In the genomic region with DNA sequence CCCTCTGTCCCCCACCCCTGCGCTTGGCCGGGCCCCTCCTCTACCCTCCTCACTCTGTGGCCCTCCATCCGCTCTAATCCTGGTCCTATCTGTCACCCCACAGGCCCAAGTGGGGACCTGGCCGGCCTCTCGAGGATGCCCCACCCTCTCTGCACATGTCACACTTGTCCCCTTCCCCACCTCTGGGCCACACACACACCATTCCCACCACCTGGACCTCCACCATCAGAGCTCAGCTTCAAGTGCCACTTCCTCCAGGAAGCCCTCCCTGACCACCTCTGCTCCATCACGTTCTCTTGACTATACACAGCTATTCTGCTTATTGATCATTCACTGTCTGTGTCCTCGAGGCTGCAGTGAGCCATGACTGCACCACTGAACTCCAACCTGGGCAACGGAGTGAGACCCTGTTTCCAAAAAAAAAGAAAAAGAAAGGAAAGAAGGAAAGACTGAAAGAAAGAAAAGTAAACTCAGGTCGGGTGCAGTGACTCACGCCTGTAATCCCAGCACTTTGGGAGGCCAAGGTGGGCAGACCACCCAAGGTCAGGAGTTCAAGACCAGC, we compare ENCODE assay signal across 26 cellular contexts. TPM values are rescaled to one million over a fixed set of nuclear protein-coding genes. Genes with fewer than 3 reads are reported as not detected.
DNase-seq lines count a peak whose midpoint lies in the region; ATAC-seq, FAIRE-seq and TF ChIP-seq lines count a peak whose summit lies in the region.
"Had no signal": no experiment of that assay in that cellular context is flagged by ENCODE, and none has a peak within 500 bp of the region (broad histone marks: within the 10 kb centered on the region; RNA-seq: fewer than 3 reads in every experiment).

No MANE protein-coding gene starts in this region.

- H3K4me3 Mint-ChIP-seq in activated CD4-positive, alpha-beta memory T cell treated with anti-CD3 and anti-CD28 coated beads, Interleukin-2, amount 10 ng/mL, durations not matched to agents 7 days and 5 days: no peak overlapping the region
- no peak overlapping the region for H3K4me3 Mint-ChIP-seq in activated CD4-positive, alpha-beta memory T cell treated with anti-CD3 and anti-CD28 coated beads for 36 hours
- peak overlapping the region; percentile 49 for H3K4me3 Mint-ChIP-seq in nephron progenitor cell
- H3K4me3 Mint-ChIP-seq: activated naive CD4-positive, alpha-beta T cell treated with anti-CD3 and anti-CD28 coated beads, Interleukin-2, amount 10 ng/mL, durations not matched to agents 7 days and 5 days; activated T-helper 1 cell treated with anti-CD3 and anti-CD28 coated beads, Interleukin-12 subunit alpha, Interleukin-12 subunit beta, Interleukin-2, Interleukin-4 antibody, amounts not matched to agents 30 ng/mL and 10 ng/mL and 1 ng/mL, durations not matched to agents 14 hours and 24 hours and 36 hours; CD4-positive, alpha-beta T cell; IgD-negative memory B cell; stimulated activated naive B cell treated with anti-CD40 and anti-IgM and Interleukin-4, amounts not matched to agents 10 μg/mL and 1 μg/mL and 100 μg/mL, for 72 hours had no signal

- H3K79me2 ChIP-seq in K562 (ENCODE audit: control insufficient read depth, insufficient read depth, low read length): peaks cover 30% of the 10 kb centered on the region

- no peak overlapping the region for H3K9ac ChIP-seq in K562 (ENCODE audit: insufficient read depth in 1 of 2, low read depth in 2 of 2, low read length in 2 of 2)
- H3K9ac ChIP-seq in stomach smooth muscle (ENCODE audit: low read length in 2 of 2): no peak overlapping the region

- H2AFZ ChIP-seq in K562 (ENCODE audit: low read depth, low read length): no peak overlapping the region

- TF ChIP-seq RAD21 in K562 (CRISPR knock-in tag; conservative IDR thresholded peaks at IDR 0.05 in 1 of 2, IDR thresholded peaks at IDR 0.05 in 1 of 2): no peak

- WGBS in K562 (ENCODE audit: insufficient coverage, low coverage, missing lambda C conversion rate): 33% methylated on average over 10 of the region's 10 CpGs

- FAIRE-seq in K562 (lab: Jason Lieb, UNC): no peak
- FAIRE-seq: RCC 7860 had no signal

- CTCF ChIA-PET in activated CD4-positive, alpha-beta memory T cell treated with anti-CD3 and anti-CD28 coated beads, Interleukin-2, amount 10 ng/mL, durations not matched to agents 7 days and 5 days (lab: Charles Lee): no interaction called here
- CTCF ChIA-PET in activated CD4-positive, alpha-beta memory T cell treated with anti-CD3 and anti-CD28 coated beads for 36 hours (lab: Charles Lee): interaction anchor here (1.4 kb wide), 1 partner anchor 15 kb away, joined by 4 read pairs; no protein-coding TSS in a partner anchor
- CTCF ChIA-PET in K562 (lab: Yijun Ruan, JAX; ENCODE audit: low intra/inter-chr PET ratio): interaction anchor here (0.6 kb wide), 1 partner anchor 121 kb away, joined by 3 read pairs; no protein-coding TSS in a partner anchor

- no peaks in the 10 kb centered on the region for H3K9me1 ChIP-seq in K562 (ENCODE audit: control insufficient read depth, insufficient read depth, low read length)

- H3K27ac ChIP-seq in K562 (ENCODE audit: extremely low read depth, low read depth, low read length): no peak overlapping the region
- peak overlapping the region; percentile 37 for H3K27ac ChIP-seq in stomach smooth muscle (ENCODE audit: low read length)
- H3K27ac ChIP-seq: brain microvascular endothelial cell, epithelial cell of prostate, suprapubic skin had no signal

- BruUV-seq in K562 (replicated peaks; lab: Mats Ljungman, UMichigan): no TSS peak

- H3K27ac Mint-ChIP-seq in activated CD4-positive, alpha-beta memory T cell treated with anti-CD3 and anti-CD28 coated beads, Interleukin-2, amount 10 ng/mL, durations not matched to agents 7 days and 5 days: peak overlapping the region; percentile 30
- no peak overlapping the region for H3K27ac Mint-ChIP-seq in activated CD4-positive, alpha-beta memory T cell treated with anti-CD3 and anti-CD28 coated beads for 36 hours
- H3K27ac Mint-ChIP-seq in nephron progenitor cell: peak overlapping the region; percentile 96
- H3K27ac Mint-ChIP-seq: activated naive CD4-positive, alpha-beta T cell treated with anti-CD3 and anti-CD28 coated beads, Interleukin-2, amount 10 ng/mL, durations not matched to agents 7 days and 5 days; activated T-helper 1 cell treated with anti-CD3 and anti-CD28 coated beads, Interleukin-12 subunit alpha, Interleukin-12 subunit beta, Interleukin-2, Interleukin-4 antibody, amounts not matched to agents 30 ng/mL and 10 ng/mL and 1 ng/mL, durations not matched to agents 14 hours and 24 hours and 36 hours; CD4-positive, alpha-beta T cell; stimulated activated naive B cell treated with anti-CD40 and anti-IgM and Interleukin-4, amounts not matched to agents 10 μg/mL and 1 μg/mL and 100 μg/mL, for 72 hours had no signal

- ATAC-seq in K562 (peak; percentile 22; the same call in 2 of the 3 replicates), left ventricle myocardium superior (no peak)
- ATAC-seq: stimulated activated naive B cell treated with anti-CD40 and anti-IgM and Interleukin-4, amounts not matched to agents 10 μg/mL and 1 μg/mL and 100 μg/mL, for 72 hours had no signal

- TF ChIP-seq EP300 in K562 (IDR thresholded peaks at IDR 0.05; ENCODE audit: low read length): no peak

- no peak for TF ChIP-seq POLR2A in K562 (conservative IDR thresholded peaks at IDR 0.05)

- no peaks in the 10 kb centered on the region for H3K9me3 ChIP-seq in K562 (replicated peaks; ENCODE audit: control insufficient read depth, insufficient read depth, low read depth, low read length)
- H3K9me3 ChIP-seq in stomach smooth muscle (ENCODE audit: control insufficient read depth in 2 of 2, low read length in 2 of 2): no peaks in the 10 kb centered on the region
- H3K9me3 ChIP-seq: suprapubic skin had no signal

- DNase-seq in activated CD4-positive, alpha-beta memory T cell treated with anti-CD3 and anti-CD28 coated beads, Interleukin-2, amount 10 ng/mL, durations not matched to agents 7 days and 5 days: no peak
- no peak for DNase-seq in activated CD4-positive, alpha-beta memory T cell treated with anti-CD3 and anti-CD28 coated beads for 36 hours
- DNase-seq in K562 (ENCODE audit: extremely low read depth in 1 of 4, low spot score in 3 of 4) (peak in 3 of 4 experiments; percentile 30 to 52 (median 50)), nephron progenitor cell (no peak), HT-29 (ENCODE audit: low spot score) (no peak), left ventricle myocardium superior (no peak), NOMO-1 (lab: John Stamatoyannopoulos, UW; ENCODE audit: unreplicated experiment in 2 of 2) (no peak)
- DNase-seq: activated CD8-positive, alpha-beta memory T cell treated with anti-CD3 and anti-CD28 coated beads, Interleukin-2, amount 50 U/mL, for 4 hours; activated naive CD4-positive, alpha-beta T cell treated with anti-CD3 and anti-CD28 coated beads, Interleukin-2, amount 10 ng/mL, durations not matched to agents 7 days and 5 days; amniotic stem cell; brain microvascular endothelial cell; CD4-positive, alpha-beta T cell; mesenchymal stem cell; NCI-H1436 treated with DMSO at 0.1 percent for 48 hours; NCI-H446 treated with DMSO at 0.1 percent for 48 hours; NCI-H774; SIG-M5; stimulated activated naive B cell treated with anti-CD40 and anti-IgM and Interleukin-4, amounts not matched to agents 10 μg/mL and 1 μg/mL and 100 μg/mL, for 72 hours; SW 1271; T1000 had no signal

- in situ Hi-C loops in K562 (cut with MboI): no loop called here

- peaks cover 22% of the 10 kb centered on the region for H3K4me1 Mint-ChIP-seq in activated CD4-positive, alpha-beta memory T cell treated with anti-CD3 and anti-CD28 coated beads, Interleukin-2, amount 10 ng/mL, durations not matched to agents 7 days and 5 days
- H3K4me1 Mint-ChIP-seq in activated CD4-positive, alpha-beta memory T cell treated with anti-CD3 and anti-CD28 coated beads for 36 hours (ENCODE audit: low read depth): peaks cover 27% of the 10 kb centered on the region
- peaks cover 52% of the 10 kb centered on the region for H3K4me1 Mint-ChIP-seq in nephron progenitor cell

- H3K36me3 ChIP-seq in K562 (ENCODE audit: control insufficient read depth, insufficient read depth, low read length): peaks cover 4% of the 10 kb centered on the region; the same call in 1 of the 3 replicates
- H3K36me3 ChIP-seq in stomach smooth muscle (ENCODE audit: control insufficient read depth in 2 of 2, insufficient read depth in 2 of 2, low read length in 2 of 2): peaks cover 3 to 11% of the 10 kb centered on the region in 2 donors

- POLR2A ChIA-PET in activated CD4-positive, alpha-beta memory T cell treated with anti-CD3 and anti-CD28 coated beads, Interleukin-2, amount 10 ng/mL, durations not matched to agents 7 days and 5 days (lab: Charles Lee): interaction anchor here (2.0 kb wide), 1 partner anchor 15 kb away, joined by 6 read pairs; no protein-coding TSS in a partner anchor
- POLR2A ChIA-PET in activated CD4-positive, alpha-beta memory T cell treated with anti-CD3 and anti-CD28 coated beads for 36 hours (lab: Charles Lee): no interaction called here
- POLR2A ChIA-PET in K562 (lab: Yijun Ruan, JAX): interaction anchor here (0.7 kb wide), 1 partner anchor 17 kb away, joined by 3 read pairs; no protein-coding TSS in a partner anchor

- H3K4me1 ChIP-seq in K562 (replicated peaks in 1 of 2; ENCODE audit: control insufficient read depth in 2 of 2, insufficient read depth in 2 of 2, low read length in 2 of 2): peaks cover 3 to 50% of the 10 kb centered on the region in 2 experiments; a peak in 3 of 5 replicates
- peaks cover 61% of the 10 kb centered on the region for H3K4me1 ChIP-seq in stomach smooth muscle (ENCODE audit: control insufficient read depth, insufficient read depth, low read length)

- H3K4me3 ChIP-seq in K562: no peak overlapping the region
- H3K4me3 ChIP-seq in stomach smooth muscle (ENCODE audit: low read length in 2 of 2): peak overlapping the region in 1 of 2 donors; percentile 15
- H3K4me3 ChIP-seq: suprapubic skin had no signal

- H3K27me3 ChIP-seq in K562 (ENCODE audit: control insufficient read depth in 2 of 2, insufficient read depth in 2 of 2, low read length in 2 of 2) (no peaks in the 10 kb centered on the region), stomach smooth muscle (ENCODE audit: control insufficient read depth in 1 of 2, insufficient read depth in 2 of 2, low read length in 2 of 2) (no peaks in the 10 kb centered on the region)
- H3K27me3 ChIP-seq: brain microvascular endothelial cell, suprapubic skin had no signal

- H3K9me3 Mint-ChIP-seq in activated CD4-positive, alpha-beta memory T cell treated with anti-CD3 and anti-CD28 coated beads, Interleukin-2, amount 10 ng/mL, durations not matched to agents 7 days and 5 days: no peaks in the 10 kb centered on the region
- no peaks in the 10 kb centered on the region for H3K9me3 Mint-ChIP-seq in activated CD4-positive, alpha-beta memory T cell treated with anti-CD3 and anti-CD28 coated beads for 36 hours
- no peaks in the 10 kb centered on the region for H3K9me3 Mint-ChIP-seq in nephron progenitor cell
- H3K9me3 Mint-ChIP-seq: activated naive CD4-positive, alpha-beta T cell treated with anti-CD3 and anti-CD28 coated beads, Interleukin-2, amount 10 ng/mL, durations not matched to agents 7 days and 5 days; activated T-helper 1 cell treated with anti-CD3 and anti-CD28 coated beads, Interleukin-12 subunit alpha, Interleukin-12 subunit beta, Interleukin-2, Interleukin-4 antibody, amounts not matched to agents 30 ng/mL and 10 ng/mL and 1 ng/mL, durations not matched to agents 14 hours and 24 hours and 36 hours; CD4-positive, alpha-beta T cell; IgD-negative memory B cell; stimulated activated naive B cell treated with anti-CD40 and anti-IgM and Interleukin-4, amounts not matched to agents 10 μg/mL and 1 μg/mL and 100 μg/mL, for 72 hours had no signal

- H3K36me3 Mint-ChIP-seq in activated CD4-positive, alpha-beta memory T cell treated with anti-CD3 and anti-CD28 coated beads, Interleukin-2, amount 10 ng/mL, durations not matched to agents 7 days and 5 days (ENCODE audit: low read depth): peaks cover 17% of the 10 kb centered on the region
- H3K36me3 Mint-ChIP-seq in activated CD4-positive, alpha-beta memory T cell treated with anti-CD3 and anti-CD28 coated beads for 36 hours: peaks cover 3% of the 10 kb centered on the region
- peaks cover 22% of the 10 kb centered on the region for H3K36me3 Mint-ChIP-seq in nephron progenitor cell (ENCODE audit: low read depth)

- H4K20me1 ChIP-seq in K562 (replicated peaks; ENCODE audit: control insufficient read depth, insufficient read depth, low read length): peaks cover 13% of the 10 kb centered on the region; the same call in 1 of the 2 replicates

- no peaks in the 10 kb centered on the region for H3K27me3 Mint-ChIP-seq in activated CD4-positive, alpha-beta memory T cell treated with anti-CD3 and anti-CD28 coated beads, Interleukin-2, amount 10 ng/mL, durations not matched to agents 7 days and 5 days
- no peaks in the 10 kb centered on the region for H3K27me3 Mint-ChIP-seq in activated CD4-positive, alpha-beta memory T cell treated with anti-CD3 and anti-CD28 coated beads for 36 hours
- H3K27me3 Mint-ChIP-seq in nephron progenitor cell (ENCODE audit: low read depth, poor library complexity): no peaks in the 10 kb centered on the region
- H3K27me3 Mint-ChIP-seq: activated naive CD4-positive, alpha-beta T cell treated with anti-CD3 and anti-CD28 coated beads, Interleukin-2, amount 10 ng/mL, durations not matched to agents 7 days and 5 days; CD4-positive, alpha-beta T cell; IgD-negative memory B cell; stimulated activated naive B cell treated with anti-CD40 and anti-IgM and Interleukin-4, amounts not matched to agents 10 μg/mL and 1 μg/mL and 100 μg/mL, for 72 hours had no signal

- TF ChIP-seq CTCF in K562 (IDR thresholded peaks at IDR 0.05 in 2 of 3, conservative IDR thresholded peaks at IDR 0.05 in 1 of 3; ENCODE audit: insufficient read depth in 2 of 3, low read depth in 1 of 3, low read length in 3 of 3): no peak
- no peak for TF ChIP-seq CTCF in nephron progenitor cell (IDR thresholded peaks at IDR 0.05)

- H3K4me2 ChIP-seq in K562 (ENCODE audit: insufficient read depth, low read length): no peak overlapping the region

- intact Hi-C loops in activated CD4-positive, alpha-beta memory T cell treated with anti-CD3 and anti-CD28 coated beads for 36 hours (cut with micrococcal nuclease): no loop called here
- intact Hi-C loops in K562 (cut with micrococcal nuclease) (no loop called here), left ventricle myocardium superior (cut with micrococcal nuclease) (no loop called here)

RNA-seq across cellular contexts. Expression of a gene that starts 42.3 kb away (rescaled TPM):
- total RNA-seq in activated CD4-positive, alpha-beta memory T cell treated with anti-CD3 and anti-CD28 coated beads, Interleukin-2, amount 10 ng/mL, durations not matched to agents 7 days and 5 days: 10 to 100 TPM; 56.5 to 57.6 TPM
- 10 to 100 TPM; 37.3 to 40.4 TPM for total RNA-seq in activated CD4-positive, alpha-beta memory T cell treated with anti-CD3 and anti-CD28 coated beads for 36 hours
- total RNA-seq in K562 (2011; cell fraction: chromatin; rRNA removed; ENCODE audit: low replicate concordance): 41.9 and 74.6 TPM in 2 replicates
- total RNA-seq in K562 (2011; cell fraction: nucleolus; rRNA removed): 31.5 and 35.9 TPM in 2 replicates
- 35.6 and 54.7 TPM in 2 replicates for total RNA-seq in K562 (2011; cell fraction: nucleoplasm; rRNA removed)
- total RNA-seq in K562 (2014; rRNA removed) (14.3 and 18.0 TPM in 2 replicates), K562 (2014; rRNA removed; fragmentation: Illumina TruSeq; extraction: Trizol) (10.8 and 12.1 TPM in 2 replicates), K562 (2015; rRNA removed; fragmentation: Illumina TruSeq; extraction: Trizol) (19.8 and 23.5 TPM in 2 replicates), K562 (2021) (29.8 and 43.2 TPM in 2 replicates), left ventricle myocardium superior (29.5 TPM)
- polyA plus RNA-seq in K562 (2011; rRNA removed) (3.2 and 4.2 TPM in 2 replicates), K562 (2014; fragmentation: Illumina TruSeq; extraction: Trizol) (22.3 and 22.7 TPM in 2 replicates), K562 (2014; fragmentation: Nextera tagmentation; extraction: Ambion mirVana) (under 1 TPM; 0.03 TPM), K562 (2014; rRNA removed) (19.2 and 27.2 TPM in 2 replicates)
- polyA plus RNA-seq in K562 (2011; cell fraction: cytosol; rRNA removed): 3.5 and 8.3 TPM in 2 replicates
- 12.6 and 17.1 TPM in 2 replicates for polyA plus RNA-seq in K562 (2011; cell fraction: nucleus; rRNA removed)
- polyA plus RNA-seq in K562 (2012): 25.7 and 34.0 TPM in 2 replicates
- polyA minus RNA-seq in K562 (2011; rRNA and poly(A)+ RNA removed): 10.0 and 10.2 TPM in 2 replicates
- polyA minus RNA-seq in K562 (2011; cell fraction: cytosol; rRNA and poly(A)+ RNA removed): 18.2 and 26.2 TPM in 2 replicates
- polyA minus RNA-seq in K562 (2011; cell fraction: nucleus; rRNA and poly(A)+ RNA removed): 11.3 and 12.7 TPM in 2 replicates
- total RNA-seq in HT-29 (2014; rRNA removed; shearing (Covaris generic)): 93.2 and 121 TPM in 2 replicates

Comparison
In these comparisons a context has a peak if more than half of its experiments do, and no peak if none do; other contexts are left out.
1. DNase-seq: peak in K562 (3 of 4); none in activated CD4-positive, alpha-beta memory T cell treated with anti-CD3 and anti-CD28 coated beads, Interleukin-2, amount 10 ng/mL, durations not matched to agents 7 days and 5 days (single experiment), activated CD4-positive, alpha-beta memory T cell treated with anti-CD3 and anti-CD28 coated beads for 36 hours (single experiment), nephron progenitor cell (single experiment), HT-29 (single experiment), left ventricle myocardium superior (single experiment) and NOMO-1 (0 of 2).